ENCODE assay signal across 8 cellular contexts in the genomic region with DNA sequence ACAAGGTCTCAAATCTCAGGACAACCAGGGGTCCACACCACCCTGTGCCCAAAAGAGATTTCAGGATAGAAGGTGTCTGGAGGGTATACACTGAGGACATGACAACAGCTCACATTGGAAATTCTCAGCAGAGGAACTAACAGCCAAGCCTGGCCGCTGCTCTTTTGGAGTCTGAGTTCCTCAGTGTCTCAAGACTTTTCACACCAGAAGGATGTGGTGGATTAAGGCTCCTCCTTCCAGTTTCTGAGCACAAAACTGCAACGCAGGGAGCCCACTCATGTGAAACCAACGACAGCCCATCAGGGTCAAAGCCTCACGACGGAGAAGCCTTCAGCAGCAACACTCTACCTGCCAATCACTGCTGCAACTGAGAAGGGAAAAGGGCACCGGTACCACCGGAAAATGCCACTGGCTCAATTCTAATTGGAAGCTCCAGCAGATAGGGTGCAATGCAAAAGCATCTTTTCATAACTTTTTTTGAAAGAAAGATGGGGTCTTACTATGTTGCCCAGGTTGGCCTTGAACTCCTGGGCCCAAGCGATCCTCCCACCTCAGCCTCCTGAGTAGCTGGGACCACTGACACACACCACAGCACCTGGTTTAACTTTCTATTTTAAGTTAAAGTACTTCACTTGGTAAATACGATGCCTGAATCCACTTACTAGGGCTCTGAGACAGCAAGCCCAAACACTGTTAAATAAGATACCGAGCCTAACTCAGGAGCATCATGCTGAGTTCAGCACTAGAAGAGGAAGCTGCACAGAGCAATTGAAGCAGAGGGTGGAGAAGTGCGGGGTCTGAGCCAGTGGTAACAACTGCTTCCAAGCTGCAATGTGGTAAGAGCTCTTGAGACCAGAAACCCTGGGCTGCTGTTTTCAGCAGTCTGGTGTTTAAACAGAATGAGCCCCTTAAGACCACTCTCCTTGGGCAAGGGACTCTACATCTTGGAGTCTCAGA. TPM values are rescaled to one million over a fixed set of nuclear protein-coding genes. Genes with fewer than 3 reads are reported as not detected.
DNase-seq lines count a peak whose midpoint lies in the region; ATAC-seq, FAIRE-seq and TF ChIP-seq lines count a peak whose summit lies in the region.

No MANE protein-coding gene starts in this region.

- in situ Hi-C loops in gastrocnemius medialis (cut with MboI; ENCODE audit: low sequenced_read_pairs in 4 of 4), result loop anchor here in 1 of 4 donors (25.0 kb wide), 1 partner anchor 90 kb away; no protein-coding TSS in a partner anchor

- H3K27me3 ChIP-seq in gastrocnemius medialis, result no peaks in the 10 kb centered on the region

- TF ChIP-seq CTCF in HEK293 (tag by site-specific recombination; IDR thresholded peaks at IDR 0.05) (no peak), gastrocnemius medialis (IDR thresholded peaks at IDR 0.05 in 4 of 5, conservative IDR thresholded peaks at IDR 0.05 in 1 of 5) (no peak)

- H3K36me3 ChIP-seq in HEK293 (ENCODE audit: control insufficient read depth in 2 of 2, insufficient read depth in 1 of 2, low read length in 2 of 2) (peaks cover 0 to 75% of the 10 kb centered on the region in 2 experiments; a peak in 2 of 3 replicates), gastrocnemius medialis (no peaks in the 10 kb centered on the region)

- H3K9me3 ChIP-seq in HEK293 (ENCODE audit: control insufficient read depth, insufficient read depth, low read depth, low read length) (no peaks in the 10 kb centered on the region), gastrocnemius medialis (no peaks in the 10 kb centered on the region)

- no peak overlapping the region for H3K4me3 ChIP-seq in HEK293 (ENCODE audit: low read depth, low read length)
- no peak overlapping the region for H3K4me3 ChIP-seq in gastrocnemius medialis

- CTCF ChIA-PET in HEK293 (lab: Yijun Ruan, JAX), result no interaction called here

- FAIRE-seq in H54 (lab: Jason Lieb, UNC), result no peak

- H3K4me1 ChIP-seq in HEK293 (ENCODE audit: control insufficient read depth, insufficient read depth, low read length), result peaks cover 3% of the 10 kb centered on the region; the same call in 1 of the 2 replicates
- H3K4me1 ChIP-seq in gastrocnemius medialis, result peaks cover 61 to 85% of the 10 kb centered on the region in 2 donors

- H3K27ac ChIP-seq in HEK293 (ENCODE audit: extremely low read depth, low read depth, low read length) (no peak overlapping the region), gastrocnemius medialis (peak overlapping the region; percentile 37 to 65 (median 50))

- TF ChIP-seq POLR2A in GM10847 (IDR thresholded peaks at IDR 0.05; ENCODE audit: extremely low read depth, insufficient read length) (peak; percentile 25), gastrocnemius medialis (IDR thresholded peaks at IDR 0.05) (no peak), H54 (IDR thresholded peaks at IDR 0.05; ENCODE audit: low read depth, low read length) (no peak)

- peak; percentile 82 for DNase-seq in OCI-M1 (lab: John Stamatoyannopoulos, UW)
- DNase-seq in effector memory CD8-positive, alpha-beta T cell, result peak; percentile 54 to 56 (median 54)
- DNase-seq in gastrocnemius medialis, result no peak
- no peak for DNase-seq in H54 (ENCODE audit: insufficient read length, low spot score)
- no peak for DNase-seq in NCI-H1694 treated with DMSO at 0.1 percent for 48 hours (lab: John Stamatoyannopoulos, UW)
- DNase-seq in HuH-7.5 (ENCODE audit: low spot score), result no peak

- H3K27me3 Mint-ChIP-seq in effector memory CD8-positive, alpha-beta T cell, result no peaks in the 10 kb centered on the region

- peaks cover 50% of the 10 kb centered on the region for H3K36me3 Mint-ChIP-seq in effector memory CD8-positive, alpha-beta T cell (ENCODE audit: insufficient read depth)

- peak overlapping the region; percentile 89 to 95 for H3K4me3 Mint-ChIP-seq in effector memory CD8-positive, alpha-beta T cell

- peaks cover 69 to 78% of the 10 kb centered on the region in 2 donors for H3K4me1 Mint-ChIP-seq in effector memory CD8-positive, alpha-beta T cell (ENCODE audit: low read depth in 2 of 2)

- intact Hi-C loops in gastrocnemius medialis (cut with DNase I; ENCODE audit: low total_unique reads), result no loop called here

- H3K9me3 Mint-ChIP-seq in effector memory CD8-positive, alpha-beta T cell, result no peaks in the 10 kb centered on the region

- H3K27ac Mint-ChIP-seq in effector memory CD8-positive, alpha-beta T cell, result peak overlapping the region; percentile 97

- ATAC-seq in effector memory CD8-positive, alpha-beta T cell (replicated peaks), result peak; percentile 72
- ATAC-seq in gastrocnemius medialis, result no peak

- POLR2A ChIA-PET in HEK293 (lab: Yijun Ruan, JAX), result interaction anchor here (0.6 to 1.3 kb wide), 3 partner anchors 8 to 113 kb away, joined by 3 to 4 read pairs (median 3); a partner anchor contains a TSS

TF ChIP-seq in HEK293, 187 proteins besides CTCF, POLR2A, EP300 and RAD21:
- TF ChIP-seq, protein P1, sequence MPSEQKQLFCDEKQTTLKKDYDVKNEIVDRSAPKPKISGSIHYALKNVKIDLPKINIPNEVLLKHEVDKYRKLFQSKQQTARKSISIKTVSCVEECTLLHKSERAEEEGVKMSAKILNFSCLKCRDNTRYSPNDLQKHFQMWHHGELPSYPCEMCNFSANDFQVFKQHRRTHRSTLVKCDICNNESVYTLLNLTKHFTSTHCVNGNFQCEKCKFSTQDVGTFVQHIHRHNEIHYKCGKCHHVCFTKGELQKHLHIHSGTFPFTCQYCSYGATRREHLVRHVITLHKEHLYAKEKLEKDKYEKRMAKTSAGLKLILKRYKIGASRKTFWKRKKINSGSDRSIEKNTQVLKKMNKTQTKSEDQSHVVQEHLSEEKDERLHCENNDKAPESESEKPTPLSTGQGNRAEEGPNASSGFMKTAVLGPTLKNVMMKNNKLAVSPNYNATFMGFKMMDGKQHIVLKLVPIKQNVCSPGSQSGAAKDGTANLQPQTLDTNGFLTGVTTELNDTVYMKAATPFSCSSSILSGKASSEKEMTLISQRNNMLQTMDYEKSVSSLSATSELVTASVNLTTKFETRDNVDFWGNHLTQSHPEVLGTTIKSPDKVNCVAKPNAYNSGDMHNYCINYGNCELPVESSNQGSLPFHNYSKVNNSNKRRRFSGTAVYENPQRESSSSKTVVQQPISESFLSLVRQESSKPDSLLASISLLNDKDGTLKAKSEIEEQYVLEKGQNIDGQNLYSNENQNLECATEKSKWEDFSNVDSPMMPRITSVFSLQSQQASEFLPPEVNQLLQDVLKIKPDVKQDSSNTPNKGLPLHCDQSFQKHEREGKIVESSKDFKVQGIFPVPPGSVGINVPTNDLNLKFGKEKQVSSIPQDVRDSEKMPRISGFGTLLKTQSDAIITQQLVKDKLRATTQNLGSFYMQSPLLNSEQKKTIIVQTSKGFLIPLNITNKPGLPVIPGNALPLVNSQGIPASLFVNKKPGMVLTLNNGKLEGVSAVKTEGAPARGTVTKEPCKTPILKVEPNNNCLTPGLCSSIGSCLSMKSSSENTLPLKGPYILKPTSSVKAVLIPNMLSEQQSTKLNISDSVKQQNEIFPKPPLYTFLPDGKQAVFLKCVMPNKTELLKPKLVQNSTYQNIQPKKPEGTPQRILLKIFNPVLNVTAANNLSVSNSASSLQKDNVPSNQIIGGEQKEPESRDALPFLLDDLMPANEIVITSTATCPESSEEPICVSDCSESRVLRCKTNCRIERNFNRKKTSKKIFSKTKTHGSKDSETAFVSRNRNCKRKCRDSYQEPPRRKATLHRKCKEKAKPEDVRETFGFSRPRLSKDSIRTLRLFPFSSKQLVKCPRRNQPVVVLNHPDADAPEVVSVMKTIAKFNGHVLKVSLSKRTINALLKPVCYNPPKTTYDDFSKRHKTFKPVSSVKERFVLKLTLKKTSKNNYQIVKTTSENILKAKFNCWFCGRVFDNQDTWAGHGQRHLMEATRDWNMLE (tag by site-specific recombination; conservative IDR thresholded peaks at IDR 0.05; ENCODE audit: low read depth), result no peak
- TF ChIP-seq ZNF121 (tag by site-specific recombination; IDR thresholded peaks at IDR 0.05) (peak; percentile 48; the same call in 1 of the 2 replicates), ZNF76 (tag by site-specific recombination; IDR thresholded peaks at IDR 0.05; ENCODE audit: borderline replicate concordance, low read depth) (no peak)

RNA-seq across cellular contexts. Expression of a gene that starts 7.8 kb away (rescaled TPM):
- total RNA-seq in gastrocnemius medialis, result 10 to 100 TPM; 48.6 to 93.8 (median 74.9) TPM

Comparison
In these comparisons a context has a peak if more than half of its experiments do, and no peak if none do; other contexts are left out.
1. DNase-seq: peak in OCI-M1 (single experiment) and effector memory CD8-positive, alpha-beta T cell (3 of 3); none in gastrocnemius medialis (0 of 2), H54 (single experiment), NCI-H1694 treated with DMSO at 0.1 percent for 48 hours (single experiment) and HuH-7.5 (single experiment).